Comparison of ENCODE assay signal across 27 cellular contexts in genomic region chr2:189437931-189438330, GRCh38.
"Had no signal": no experiment of that assay in that cellular context is flagged by ENCODE, and none has a peak within 500 bp of the region (broad histone marks: within the 10 kb centered on the region; RNA-seq: fewer than 3 reads in every experiment).

No MANE protein-coding gene starts in this region.

- H3K4me3 ChIP-seq: cardiac muscle cell, K562 had no signal

- H3K27me3 Mint-ChIP-seq: activated CD4-positive, alpha-beta T cell treated with anti-CD3 and anti-CD28 coated beads for 36 hours; activated naive CD4-positive, alpha-beta T cell treated with anti-CD3 and anti-CD28 coated beads, Interleukin-2, amount 10 ng/mL, durations not matched to agents 7 days and 5 days; activated naive CD8-positive, alpha-beta T cell treated with anti-CD3 and anti-CD28 coated beads for 36 hours; activated T-helper 17 cell treated with anti-CD3 and anti-CD28 coated beads, Interleukin-2, amount 50 U/mL, for 72 hours had no signal

- FAIRE-seq: K562, TTC549 had no signal

- H3K4me1 Mint-ChIP-seq: activated T-helper 17 cell treated with anti-CD3 and anti-CD28 coated beads, Interleukin-2, amount 50 U/mL, for 72 hours had no signal

- H3K4me3 Mint-ChIP-seq: activated CD4-positive, alpha-beta memory T cell treated with anti-CD3 and anti-CD28 coated beads, Interleukin-2, amount 10 ng/mL, durations not matched to agents 7 days and 5 days; activated CD4-positive, alpha-beta T cell treated with anti-CD3 and anti-CD28 coated beads for 36 hours; activated naive CD4-positive, alpha-beta T cell treated with anti-CD3 and anti-CD28 coated beads, Interleukin-2, amount 10 ng/mL, durations not matched to agents 7 days and 5 days; activated naive CD8-positive, alpha-beta T cell treated with anti-CD3 and anti-CD28 coated beads for 36 hours; activated T-helper 17 cell treated with anti-CD3 and anti-CD28 coated beads, Interleukin-2, amount 50 U/mL, for 72 hours; T-helper 17 cell had no signal

- DNase-seq: activated CD4-positive, alpha-beta memory T cell treated with anti-CD3 and anti-CD28 coated beads, Interleukin-2, amount 10 ng/mL, durations not matched to agents 7 days and 5 days; activated CD4-positive, alpha-beta T cell treated with anti-CD3 and anti-CD28 coated beads for 36 hours; activated CD4-positive, alpha-beta T cell treated with anti-CD3 and anti-CD28 coated beads, Interleukin-2, amount 50 U/mL, for 1 hour; activated gamma-delta T cell; activated naive CD4-positive, alpha-beta T cell treated with anti-CD3 and anti-CD28 coated beads, Interleukin-2, amount 10 ng/mL, durations not matched to agents 7 days and 5 days; activated naive CD8-positive, alpha-beta T cell treated with anti-CD3 and anti-CD28 coated beads for 36 hours; activated T-cell treated with anti-CD3 and anti-CD28 coated beads for 4 hours; activated T-cell treated with anti-CD3 and anti-CD28 coated beads, Interleukin-2, amount 50 U/mL, for 48 hours; brain microvascular endothelial cell; Karpas-422; NCI-H1105; NCI-H1436; NCI-H1694 treated with DMSO at 0.1 percent for 48 hours; NCI-H2081; NCI-H510A treated with DMSO at 0.1 percent for 48 hours; NCI-H69; OCI-M1; Right ventricle myocardium superior; RPMI8226; T-helper 17 cell; T-helper 9 cell; WERI-Rb-1 had no signal

- H3K27me3 ChIP-seq: brain microvascular endothelial cell, cardiac muscle cell had no signal

- H3K9me3 Mint-ChIP-seq: activated CD4-positive, alpha-beta memory T cell treated with anti-CD3 and anti-CD28 coated beads, Interleukin-2, amount 10 ng/mL, durations not matched to agents 7 days and 5 days; activated T-helper 17 cell treated with anti-CD3 and anti-CD28 coated beads, Interleukin-2, amount 50 U/mL, for 72 hours had no signal

- H3K27ac ChIP-seq: brain microvascular endothelial cell, cardiac muscle cell, WERI-Rb-1 had no signal

- H3K36me3 ChIP-seq: brain microvascular endothelial cell, cardiac muscle cell, WERI-Rb-1 had no signal

- H3K36me3 Mint-ChIP-seq: activated naive CD4-positive, alpha-beta T cell treated with anti-CD3 and anti-CD28 coated beads, Interleukin-2, amount 10 ng/mL, durations not matched to agents 7 days and 5 days had no signal

- ATAC-seq: activated CD4-positive, alpha-beta T cell treated with anti-CD3 and anti-CD28 coated beads for 36 hours; activated T-helper 17 cell treated with anti-CD3 and anti-CD28 coated beads, Interleukin-2, amount 50 U/mL, for 72 hours; K562; Panc1; T-helper 17 cell had no signal

- H3K27ac Mint-ChIP-seq: activated CD4-positive, alpha-beta memory T cell treated with anti-CD3 and anti-CD28 coated beads, Interleukin-2, amount 10 ng/mL, durations not matched to agents 7 days and 5 days; activated CD4-positive, alpha-beta T cell treated with anti-CD3 and anti-CD28 coated beads for 36 hours; activated naive CD4-positive, alpha-beta T cell treated with anti-CD3 and anti-CD28 coated beads, Interleukin-2, amount 10 ng/mL, durations not matched to agents 7 days and 5 days; activated naive CD8-positive, alpha-beta T cell treated with anti-CD3 and anti-CD28 coated beads for 36 hours; activated T-helper 17 cell treated with anti-CD3 and anti-CD28 coated beads, Interleukin-2, amount 50 U/mL, for 72 hours; T-helper 17 cell had no signal
